Comparison of ENCODE assay signal across 8 cellular contexts in the genomic region with DNA sequence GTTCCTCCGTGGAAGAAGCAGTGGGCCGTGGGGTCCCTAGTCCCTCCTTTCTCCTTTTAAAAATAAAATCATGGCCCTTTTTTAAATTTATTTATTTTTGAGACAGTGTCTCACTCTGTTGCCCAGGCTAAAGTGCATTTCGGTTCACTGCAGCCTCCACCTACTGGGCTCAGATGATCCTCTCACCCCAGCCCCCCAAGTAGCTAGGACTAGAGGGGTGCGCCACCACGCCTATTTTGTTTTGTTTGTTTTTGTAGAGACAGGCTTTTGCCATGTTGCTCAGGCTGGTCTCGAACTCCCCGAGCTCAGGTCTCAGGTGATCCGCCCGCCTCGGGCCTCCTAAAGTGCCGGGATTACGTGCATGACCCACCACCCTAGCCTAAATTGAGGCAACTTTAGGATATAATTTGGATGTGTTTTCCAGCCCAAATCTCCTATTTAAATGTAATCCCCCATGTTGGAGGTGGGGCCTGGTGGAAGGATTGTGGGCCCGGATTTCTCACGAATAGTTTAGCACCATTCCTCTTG. TPM values are rescaled to one million over a fixed set of nuclear protein-coding genes. Genes with fewer than 3 reads are reported as not detected.
DNase-seq lines count a peak whose midpoint lies in the region; ATAC-seq, FAIRE-seq and TF ChIP-seq lines count a peak whose summit lies in the region.

No MANE protein-coding gene starts in this region.

- H3K79me2 ChIP-seq in keratinocyte (ENCODE audit: control insufficient read depth, insufficient read depth, low read length): peaks cover 42% of the 10 kb centered on the region

- no peaks in the 10 kb centered on the region for H3K9me3 ChIP-seq in keratinocyte (ENCODE audit: control insufficient read depth, low read depth, low read length)
- H3K9me3 ChIP-seq in tibial artery: no peaks in the 10 kb centered on the region

- H3K4me3 ChIP-seq in keratinocyte (ENCODE audit: control insufficient read depth in 2 of 3, extremely low read depth in 1 of 3, insufficient read depth in 2 of 3, low read depth in 1 of 3, low read length in 3 of 3): peak overlapping the region; percentile 74 to 82 (median 80)
- H3K4me3 ChIP-seq in tibial artery: peak overlapping the region; percentile 65 to 73

- H3K9me1 ChIP-seq in keratinocyte (ENCODE audit: control insufficient read depth, extremely low read depth, insufficient read depth, low read length): no peaks in the 10 kb centered on the region

- peaks cover 36% of the 10 kb centered on the region for H3K4me1 Mint-ChIP-seq in activated naive CD4-positive, alpha-beta T cell treated with anti-CD3 and anti-CD28 coated beads, Interleukin-2, amount 10 ng/mL, durations not matched to agents 7 days and 5 days
- peaks cover 25% of the 10 kb centered on the region for H3K4me1 Mint-ChIP-seq in activated T-helper 1 cell treated with anti-CD3 and anti-CD28 coated beads, Interleukin-12 subunit alpha, Interleukin-12 subunit beta, Interleukin-2, Interleukin-4 antibody, amounts not matched to agents 30 ng/mL and 10 ng/mL and 1 ng/mL, durations not matched to agents 14 hours and 24 hours and 36 hours (ENCODE audit: low read depth)

- H3K36me3 ChIP-seq in keratinocyte (ENCODE audit: control insufficient read depth in 2 of 2, extremely low read depth in 1 of 2, insufficient read depth in 2 of 2, low read length in 2 of 2) (no peaks in the 10 kb centered on the region), tibial artery (no peaks in the 10 kb centered on the region)

- intact Hi-C loops in activated T-helper 1 cell treated with anti-CD3 and anti-CD28 coated beads, Interleukin-12 subunit alpha, Interleukin-12 subunit beta, Interleukin-2, Interleukin-4 antibody, amounts not matched to agents 30 ng/mL and 10 ng/mL and 1 ng/mL, durations not matched to agents 14 hours and 24 hours and 36 hours (cut with micrococcal nuclease): loop anchor here (1.0 to 5.0 kb wide), 3 partner anchors 7 to 352 kb away; partner anchors contain the start of gene ZNF107
- intact Hi-C loops in tibial artery (cut with DNase I; ENCODE audit: low total_unique reads): loop anchor here (5.0 kb wide), 1 partner anchor 358 kb away; no protein-coding TSS in a partner anchor

- dilution Hi-C loops in keratinocyte (cut with MboI; ENCODE audit: extremely low pct_ligation_motif_present, low sequenced_read_pairs): no loop called here

- H3K27me3 Mint-ChIP-seq in activated naive CD4-positive, alpha-beta T cell treated with anti-CD3 and anti-CD28 coated beads, Interleukin-2, amount 10 ng/mL, durations not matched to agents 7 days and 5 days: no peaks in the 10 kb centered on the region
- H3K27me3 Mint-ChIP-seq in activated T-helper 1 cell treated with anti-CD3 and anti-CD28 coated beads, Interleukin-12 subunit alpha, Interleukin-12 subunit beta, Interleukin-2, Interleukin-4 antibody, amounts not matched to agents 30 ng/mL and 10 ng/mL and 1 ng/mL, durations not matched to agents 14 hours and 24 hours and 36 hours (ENCODE audit: insufficient read depth): no peaks in the 10 kb centered on the region

- peak overlapping the region; percentile 100 for H2AFZ ChIP-seq in keratinocyte (ENCODE audit: control insufficient read depth, low read length)

- TF ChIP-seq CTCF in keratinocyte (optimal IDR thresholded peaks at IDR 0.05 in 1 of 3, IDR thresholded peaks at IDR 0.05 in 1 of 3, conservative IDR thresholded peaks at IDR 0.05 in 1 of 3; ENCODE audit: extremely low read depth in 1 of 3, insufficient read depth in 2 of 3, low read length in 3 of 3): no peak
- TF ChIP-seq CTCF in tibial artery (IDR thresholded peaks at IDR 0.05): no peak

- H3K4me2 ChIP-seq in keratinocyte (ENCODE audit: control insufficient read depth, extremely low read depth, insufficient read depth, low read depth, low read length): peak overlapping the region; percentile 85

- H3K9me3 Mint-ChIP-seq in activated naive CD4-positive, alpha-beta T cell treated with anti-CD3 and anti-CD28 coated beads, Interleukin-2, amount 10 ng/mL, durations not matched to agents 7 days and 5 days: peaks cover 22% of the 10 kb centered on the region
- peaks cover 7% of the 10 kb centered on the region for H3K9me3 Mint-ChIP-seq in activated T-helper 1 cell treated with anti-CD3 and anti-CD28 coated beads, Interleukin-12 subunit alpha, Interleukin-12 subunit beta, Interleukin-2, Interleukin-4 antibody, amounts not matched to agents 30 ng/mL and 10 ng/mL and 1 ng/mL, durations not matched to agents 14 hours and 24 hours and 36 hours

- H3K27me3 ChIP-seq in keratinocyte (ENCODE audit: control insufficient read depth, extremely low read depth, insufficient read depth, low read length) (no peaks in the 10 kb centered on the region), tibial artery (no peaks in the 10 kb centered on the region)

- peak overlapping the region; percentile 98 for H3K9ac ChIP-seq in keratinocyte (ENCODE audit: control insufficient read depth, extremely low read depth, insufficient read depth, low read length)

- no peak for FAIRE-seq in keratinocyte (lab: Jason Lieb, UNC)

- CTCF ChIA-PET in activated naive CD4-positive, alpha-beta T cell treated with anti-CD3 and anti-CD28 coated beads, Interleukin-2, amount 10 ng/mL, durations not matched to agents 7 days and 5 days (lab: Charles Lee): interaction anchor here (0.5 kb wide), 1 partner anchor 113 kb away, joined by 3 read pairs; no protein-coding TSS in a partner anchor

- peak overlapping the region; percentile 97 for H3K27ac Mint-ChIP-seq in activated naive CD4-positive, alpha-beta T cell treated with anti-CD3 and anti-CD28 coated beads, Interleukin-2, amount 10 ng/mL, durations not matched to agents 7 days and 5 days
- peak overlapping the region; percentile 95 for H3K27ac Mint-ChIP-seq in activated T-helper 1 cell treated with anti-CD3 and anti-CD28 coated beads, Interleukin-12 subunit alpha, Interleukin-12 subunit beta, Interleukin-2, Interleukin-4 antibody, amounts not matched to agents 30 ng/mL and 10 ng/mL and 1 ng/mL, durations not matched to agents 14 hours and 24 hours and 36 hours

- H4K20me1 ChIP-seq in keratinocyte (ENCODE audit: control insufficient read depth, extremely low read depth, insufficient read depth, low read length): no peaks in the 10 kb centered on the region

- peak; percentile 24 for DNase-seq in activated naive CD4-positive, alpha-beta T cell treated with anti-CD3 and anti-CD28 coated beads, Interleukin-2, amount 10 ng/mL, durations not matched to agents 7 days and 5 days
- DNase-seq in activated naive CD4-positive, alpha-beta T cell treated with Interleukin-2 at 50 U/mL for 16 hours: no peak
- DNase-seq in activated T-helper 1 cell treated with anti-CD3 and anti-CD28 coated beads, Interleukin-12 subunit alpha, Interleukin-12 subunit beta, Interleukin-2, Interleukin-4 antibody, amounts not matched to agents 30 ng/mL and 10 ng/mL and 1 ng/mL, durations not matched to agents 14 hours and 24 hours and 36 hours (ENCODE audit: low spot score): no peak
- no peak for DNase-seq in keratinocyte (ENCODE audit: low read depth, low spot score)
- no peak for DNase-seq in tibial artery
- DNase-seq in HK-2 (ENCODE audit: unreplicated experiment): no peak
- no peak for DNase-seq in COLO829 (ENCODE audit: low spot score)

- H3K27ac ChIP-seq in keratinocyte (ENCODE audit: control insufficient read depth, insufficient read depth, low read length): peak overlapping the region; percentile 94
- peak overlapping the region; percentile 65 to 74 for H3K27ac ChIP-seq in tibial artery

- peaks cover 6% of the 10 kb centered on the region for H3K4me1 ChIP-seq in keratinocyte (ENCODE audit: control insufficient read depth, extremely low read depth, insufficient read depth, low read length)
- peaks cover 0 to 17% (median 12%) of the 10 kb centered on the region in 4 donors for H3K4me1 ChIP-seq in tibial artery

- no peak for ATAC-seq in HG02610 (IDR thresholded peaks at IDR 0.05; ENCODE audit: unreplicated experiment)

- H3K4me3 Mint-ChIP-seq in activated naive CD4-positive, alpha-beta T cell treated with anti-CD3 and anti-CD28 coated beads, Interleukin-2, amount 10 ng/mL, durations not matched to agents 7 days and 5 days: peak overlapping the region; percentile 98
- H3K4me3 Mint-ChIP-seq in activated T-helper 1 cell treated with anti-CD3 and anti-CD28 coated beads, Interleukin-12 subunit alpha, Interleukin-12 subunit beta, Interleukin-2, Interleukin-4 antibody, amounts not matched to agents 30 ng/mL and 10 ng/mL and 1 ng/mL, durations not matched to agents 14 hours and 24 hours and 36 hours: peak overlapping the region; percentile 96

- H3K36me3 Mint-ChIP-seq in activated naive CD4-positive, alpha-beta T cell treated with anti-CD3 and anti-CD28 coated beads, Interleukin-2, amount 10 ng/mL, durations not matched to agents 7 days and 5 days: peaks cover 38% of the 10 kb centered on the region
- H3K36me3 Mint-ChIP-seq in activated T-helper 1 cell treated with anti-CD3 and anti-CD28 coated beads, Interleukin-12 subunit alpha, Interleukin-12 subunit beta, Interleukin-2, Interleukin-4 antibody, amounts not matched to agents 30 ng/mL and 10 ng/mL and 1 ng/mL, durations not matched to agents 14 hours and 24 hours and 36 hours (ENCODE audit: low read depth): peaks cover 13% of the 10 kb centered on the region

RNA-seq across cellular contexts. Expression of gene ZNF736, which starts 0.8 kb away (rescaled TPM):
- total RNA-seq in activated T-helper 1 cell treated with anti-CD3 and anti-CD28 coated beads, Interleukin-12 subunit alpha, Interleukin-12 subunit beta, Interleukin-2, Interleukin-4 antibody, amounts not matched to agents 30 ng/mL and 10 ng/mL and 1 ng/mL, durations not matched to agents 14 hours and 24 hours and 36 hours: 19.8 and 21.3 TPM in 2 replicates
- polyA plus RNA-seq in keratinocyte: 3.9 to 8.3 TPM (median 8.2 TPM) in 3 replicates
- 4.5 TPM for polyA plus RNA-seq in keratinocyte (2011; ENCODE audit: low read depth)
- polyA plus RNA-seq in keratinocyte (2011; cell fraction: cytosol; rRNA removed): 1.2 and 1.7 TPM in 2 replicates
- 15.6 and 20.2 TPM in 2 replicates for polyA plus RNA-seq in keratinocyte (2011; cell fraction: nucleus; rRNA removed)
- polyA plus RNA-seq in keratinocyte (2012; ENCODE audit: low replicate concordance): 2.3 and 4.3 TPM in 2 replicates
- 5.8 to 23.0 TPM (median 18.2 TPM) in 3 replicates for polyA minus RNA-seq in keratinocyte
- 8.2 TPM for polyA minus RNA-seq in keratinocyte (2011; cell fraction: cytosol; rRNA and poly(A)+ RNA removed)
- polyA minus RNA-seq in keratinocyte (2011; cell fraction: nucleus; rRNA and poly(A)+ RNA removed): 26.8 and 43.5 TPM in 2 replicates
